22 cellular contexts compared by ENCODE assay signal in genomic region chr7:52498319-52498718, GRCh38.
DNase-seq lines count a peak whose midpoint lies in the region; ATAC-seq and TF ChIP-seq lines count a peak whose summit lies in the region.
"Had no signal": no experiment of that assay in that cellular context is flagged by ENCODE, and none has a peak within 500 bp of the region (broad histone marks: within the 10 kb centered on the region; RNA-seq: fewer than 3 reads in every experiment).

No MANE protein-coding gene starts in this region.

- H3K36me3 Mint-ChIP-seq in H9 (ENCODE audit: insufficient read depth in 1 of 3, low read depth in 3 of 3) (no peaks in the 10 kb centered on the region), endodermal cell (ENCODE audit: low read depth) (no peaks in the 10 kb centered on the region)
- no peaks in the 10 kb centered on the region for H3K36me3 Mint-ChIP-seq in natural killer cell treated with Interleukin-12 subunit alpha and Interleukin-12 subunit beta and Interleukin-15 and Interleukin-18, amount 100 ng/mL, for 72 hours
- H3K36me3 Mint-ChIP-seq: CD8-positive, alpha-beta T cell had no signal

- no peak overlapping the region for H2BK20ac ChIP-seq in H9 (ENCODE audit: low read depth, low read length, poor library complexity, severe bottlenecking)

- H2AFZ ChIP-seq in H9 (ENCODE audit: low read length) (no peak overlapping the region), neuronal stem cell (ENCODE audit: low read length) (peak overlapping the region; percentile 2)

- H2BK120ac ChIP-seq in H9 (ENCODE audit: low read depth, low read length, poor library complexity, severe bottlenecking) (no peak overlapping the region), neuronal stem cell (ENCODE audit: low read depth, low read length) (no peak overlapping the region)

- no peaks in the 10 kb centered on the region for H3K9me3 ChIP-seq in H9 (ENCODE audit: control insufficient read depth, low read depth, low read length)
- H3K9me3 ChIP-seq in endodermal cell (ENCODE audit: control insufficient read depth, low read length): no peaks in the 10 kb centered on the region
- no peaks in the 10 kb centered on the region for H3K9me3 ChIP-seq in neuronal stem cell (replicated peaks in 1 of 2; ENCODE audit: control insufficient read depth in 2 of 2, insufficient read depth in 1 of 2, low read depth in 1 of 2, low read length in 2 of 2)

- H3K4me3 ChIP-seq in endodermal cell (ENCODE audit: low read length) (no peak overlapping the region), neuronal stem cell (ENCODE audit: low read length in 2 of 2) (no peak overlapping the region)
- H3K4me3 ChIP-seq: SK-N-MC had no signal

- no peak overlapping the region for H2BK12ac ChIP-seq in H9 (ENCODE audit: insufficient read length, low read depth, low read length)
- H2BK12ac ChIP-seq in neuronal stem cell (ENCODE audit: low read length): no peak overlapping the region

- H3K79me2 ChIP-seq in H9 (ENCODE audit: insufficient read depth, low read length): no peaks in the 10 kb centered on the region

- H3K79me1 ChIP-seq in H9 (ENCODE audit: insufficient read depth, low read depth, low read length, poor library complexity, severe bottlenecking): no peaks in the 10 kb centered on the region
- no peaks in the 10 kb centered on the region for H3K79me1 ChIP-seq in neuronal stem cell (ENCODE audit: low read depth, low read length)

- no peak overlapping the region for H2BK5ac ChIP-seq in H9 (ENCODE audit: insufficient read length, low read length)
- H2BK5ac ChIP-seq in neuronal stem cell (ENCODE audit: low read length): no peak overlapping the region

- H3K9ac ChIP-seq in H9 (ENCODE audit: extremely low read depth, insufficient read length, low read length): no peak overlapping the region
- no peak overlapping the region for H3K9ac ChIP-seq in endodermal cell (ENCODE audit: extremely low read depth, low read length, poor library complexity, severe bottlenecking)
- no peak overlapping the region for H3K9ac ChIP-seq in neuronal stem cell (ENCODE audit: low read depth, low read length, poor library complexity)

- H3K9me3 Mint-ChIP-seq in H9: peaks cover 0 to 3% of the 10 kb centered on the region in 2 experiments; a peak in 2 of 5 replicates
- H3K9me3 Mint-ChIP-seq in endodermal cell: no peaks in the 10 kb centered on the region
- peaks cover 7% of the 10 kb centered on the region for H3K9me3 Mint-ChIP-seq in natural killer cell treated with Interleukin-12 subunit alpha and Interleukin-12 subunit beta and Interleukin-15 and Interleukin-18, amount 100 ng/mL, for 72 hours
- H3K9me3 Mint-ChIP-seq: CD8-positive, alpha-beta T cell had no signal

- H3K4me1 ChIP-seq in H9 (ENCODE audit: insufficient read depth, low read length): no peaks in the 10 kb centered on the region
- H3K4me1 ChIP-seq in endodermal cell (ENCODE audit: control insufficient read depth, insufficient read depth, low read length): no peaks in the 10 kb centered on the region
- no peaks in the 10 kb centered on the region for H3K4me1 ChIP-seq in neuronal stem cell (ENCODE audit: control insufficient read depth in 2 of 2, insufficient read depth in 1 of 2, low read depth in 1 of 2, low read length in 2 of 2)

- intact Hi-C loops in posterior cingulate gyrus (cut with DNase I): no loop called here

- H3K18ac ChIP-seq in H9 (ENCODE audit: insufficient read length, low read depth, low read length): no peak overlapping the region
- no peak overlapping the region for H3K18ac ChIP-seq in neuronal stem cell (ENCODE audit: low read length)

- TF ChIP-seq CTCF in H9 (conservative IDR thresholded peaks at IDR 0.05): peak; percentile 46; the same call in 2 of the 3 replicates
- TF ChIP-seq CTCF in endodermal cell (conservative IDR thresholded peaks at IDR 0.05): peak; percentile 66

- H2BK15ac ChIP-seq in H9 (ENCODE audit: low read depth, low read length): no peak overlapping the region
- no peak overlapping the region for H2BK15ac ChIP-seq in neuronal stem cell (ENCODE audit: low read length)

- H3T11ph ChIP-seq in H9 (ENCODE audit: low read length): no peak overlapping the region

- H3K27ac Mint-ChIP-seq in H9: no peak overlapping the region
- no peak overlapping the region for H3K27ac Mint-ChIP-seq in endodermal cell
- H3K27ac Mint-ChIP-seq in natural killer cell treated with Interleukin-12 subunit alpha and Interleukin-12 subunit beta and Interleukin-15 and Interleukin-18, amount 100 ng/mL, for 72 hours: no peak overlapping the region
- H3K27ac Mint-ChIP-seq: CD8-positive, alpha-beta T cell had no signal

- H3K4me1 Mint-ChIP-seq in H9 (peaks cover 6 to 8% of the 10 kb centered on the region in 2 experiments), endodermal cell (no peaks in the 10 kb centered on the region)
- H3K4me1 Mint-ChIP-seq in natural killer cell treated with Interleukin-12 subunit alpha and Interleukin-12 subunit beta and Interleukin-15 and Interleukin-18, amount 100 ng/mL, for 72 hours (ENCODE audit: low read depth in 2 of 2): no peaks in the 10 kb centered on the region

- no peak overlapping the region for H3K56ac ChIP-seq in H9 (ENCODE audit: insufficient read length, low read depth, low read length)

- H3K36me3 ChIP-seq in endodermal cell (ENCODE audit: control insufficient read depth, insufficient read depth, low read length) (no peaks in the 10 kb centered on the region), neuronal stem cell (replicated peaks in 1 of 2; ENCODE audit: control insufficient read depth in 2 of 2, insufficient read depth in 2 of 2, low read length in 2 of 2) (no peaks in the 10 kb centered on the region)

- H4K20me1 ChIP-seq in H9 (ENCODE audit: control insufficient read depth, insufficient read depth, insufficient read length): no peaks in the 10 kb centered on the region

- H3K4me3 Mint-ChIP-seq in H9 (no peak overlapping the region), endodermal cell (no peak overlapping the region)
- H3K4me3 Mint-ChIP-seq in natural killer cell treated with Interleukin-12 subunit alpha and Interleukin-12 subunit beta and Interleukin-15 and Interleukin-18, amount 100 ng/mL, for 72 hours: no peak overlapping the region
- H3K4me3 Mint-ChIP-seq: CD8-positive, alpha-beta T cell had no signal

- DNase-seq in DMS79 (lab: John Stamatoyannopoulos, UW): peak; percentile 28
- DNase-seq in H9: no peak
- DNase-seq in endodermal cell: no peak
- DNase-seq in neuronal stem cell (ENCODE audit: low spot score): no peak
- no peak for DNase-seq in posterior cingulate gyrus
- no peak for DNase-seq in central memory CD4-positive, alpha-beta T cell
- DNase-seq in natural killer cell treated with Interleukin-12 subunit alpha and Interleukin-12 subunit beta and Interleukin-15 and Interleukin-18, amount 100 ng/mL, for 72 hours (ENCODE audit: low spot score): no peak
- DNase-seq: ACHN; AML-193; CD8-positive, alpha-beta T cell; EL; H7; IMR-90; Kasumi-1; NCI-H1105 treated with DMSO at 0.1 percent for 48 hours; NCI-H1694 treated with DMSO at 0.1 percent for 48 hours; NCI-H2171 treated with DMSO at 0.1 percent for 48 hours; NCI-H446 treated with DMSO at 0.1 percent for 48 hours; T-helper 1 cell had no signal

- no peak overlapping the region for H4K5ac ChIP-seq in H9 (ENCODE audit: insufficient read length, low read depth, low read length)

- ATAC-seq in GM19324 (IDR thresholded peaks at IDR 0.05; ENCODE audit: low FRiP score, unreplicated experiment): no peak
- no peak for ATAC-seq in natural killer cell treated with Interleukin-12 subunit alpha and Interleukin-12 subunit beta and Interleukin-15 and Interleukin-18, amount 100 ng/mL, for 72 hours
- ATAC-seq: CD8-positive, alpha-beta T cell; Panc1 had no signal

- H3K14ac ChIP-seq in H9 (ENCODE audit: insufficient read depth, low read length): no peak overlapping the region
- H3K14ac ChIP-seq in neuronal stem cell (ENCODE audit: low read length): no peak overlapping the region

- H3K27ac ChIP-seq in H9 (ENCODE audit: insufficient read length, low read depth, low read length): no peak overlapping the region
- no peak overlapping the region for H3K27ac ChIP-seq in endodermal cell (ENCODE audit: low read depth, low read length)
- H3K27ac ChIP-seq in neuronal stem cell (replicated peaks; ENCODE audit: low read length): no peak overlapping the region
- H3K27ac ChIP-seq: SK-N-MC had no signal

- H3K4ac ChIP-seq in H9 (ENCODE audit: low read depth, low read length): no peak overlapping the region
- H3K4ac ChIP-seq in neuronal stem cell (ENCODE audit: low read length): no peak overlapping the region

- H3K23ac ChIP-seq in H9 (ENCODE audit: insufficient read length, low read depth, low read length): no peak overlapping the region
- H3K23ac ChIP-seq in neuronal stem cell (ENCODE audit: low read depth, low read length, poor library complexity): no peak overlapping the region

- H3K4me2 ChIP-seq in H9 (ENCODE audit: insufficient read depth, insufficient read length, low read length): no peak overlapping the region
- no peak overlapping the region for H3K4me2 ChIP-seq in neuronal stem cell (ENCODE audit: insufficient read depth, low read length, poor library complexity, severe bottlenecking)

- no peak overlapping the region for H4K8ac ChIP-seq in H9 (replicated peaks; ENCODE audit: insufficient read length, low read depth, low read length)
- H4K8ac ChIP-seq in neuronal stem cell (ENCODE audit: low read depth, low read length): no peak overlapping the region

- H3K27me3 Mint-ChIP-seq in H9 (ENCODE audit: low read depth) (no peaks in the 10 kb centered on the region), endodermal cell (ENCODE audit: insufficient read depth) (no peaks in the 10 kb centered on the region)
- no peaks in the 10 kb centered on the region for H3K27me3 Mint-ChIP-seq in natural killer cell treated with Interleukin-12 subunit alpha and Interleukin-12 subunit beta and Interleukin-15 and Interleukin-18, amount 100 ng/mL, for 72 hours

- WGBS in H9 (ENCODE audit: extremely low coverage, insufficient read length, low lambda C conversion rate): no CpG with 5 or more reads among the region's 2 CpGs
- 97% methylated on average over 2 of the region's 2 CpGs; no CpG with 5 or more reads in 1 of the 2 experiments for WGBS in endodermal cell (ENCODE audit: insufficient coverage in 1 of 2, insufficient read length in 1 of 2), 2 experiments
- WGBS in neuronal stem cell (ENCODE audit: extremely low coverage in 2 of 2, insufficient read length in 2 of 2, insufficient replicate concordance in 1 of 2), 2 donors: no CpG with 5 or more reads among the region's 2 CpGs

- H3K27me3 ChIP-seq in H9 (ENCODE audit: insufficient read depth, low read length) (no peaks in the 10 kb centered on the region), endodermal cell (ENCODE audit: control insufficient read depth, insufficient read depth, low read length, poor library complexity, severe bottlenecking) (no peaks in the 10 kb centered on the region), neuronal stem cell (ENCODE audit: control insufficient read depth in 3 of 3, insufficient read depth in 3 of 3, low read depth in 1 of 3, low read length in 3 of 3) (no peaks in the 10 kb centered on the region)

- no peaks in the 10 kb centered on the region for H3K23me2 ChIP-seq in H9 (ENCODE audit: insufficient read length, low read depth, low read length, poor library complexity, severe bottlenecking)

- no peak overlapping the region for H2AK5ac ChIP-seq in H9 (ENCODE audit: insufficient read length, low read length)
- H2AK5ac ChIP-seq in neuronal stem cell (ENCODE audit: low read depth, low read length): no peak overlapping the region

- H4K91ac ChIP-seq in H9 (ENCODE audit: insufficient read length, low read depth, low read length) (no peak overlapping the region), neuronal stem cell (ENCODE audit: low read depth, low read length, poor library complexity) (no peak overlapping the region)
